Comparison of ENCODE assay signal across 25 cellular contexts in the genomic region with DNA sequence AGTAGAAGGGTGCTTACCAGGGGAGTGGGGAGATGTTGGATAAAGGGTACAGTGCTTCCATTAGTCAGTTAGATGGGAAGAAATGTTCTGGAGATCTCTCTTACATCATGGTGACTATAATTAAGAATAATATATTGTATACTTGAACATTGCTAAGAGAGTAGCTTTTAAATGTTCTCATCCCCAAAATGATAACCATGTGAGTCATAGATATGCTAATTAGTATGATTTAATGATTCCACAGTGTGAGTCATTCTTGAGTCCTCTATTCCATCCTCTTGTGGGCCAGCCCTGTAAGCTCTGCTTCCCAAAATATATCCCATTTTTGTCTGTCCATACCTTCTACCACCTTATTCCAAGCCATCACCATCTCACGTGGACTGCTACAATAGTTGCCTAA.
DNase-seq lines count a peak whose midpoint lies in the region; ATAC-seq, FAIRE-seq and TF ChIP-seq lines count a peak whose summit lies in the region.
"Had no signal": no experiment of that assay in that cellular context is flagged by ENCODE, and none has a peak within 500 bp of the region (broad histone marks: within the 10 kb centered on the region; RNA-seq: fewer than 3 reads in every experiment).

No MANE protein-coding gene starts in this region.

- no peak overlapping the region for H3K23ac ChIP-seq in mesenchymal stem cell (ENCODE audit: low read length in 2 of 2)

- TF ChIP-seq CTCF in BJ (IDR thresholded peaks at IDR 0.05; ENCODE audit: insufficient read depth, low read depth, low read length) (no peak), KMS-11 (conservative IDR thresholded peaks at IDR 0.05; ENCODE audit: low read depth, low read length) (no peak), bronchial epithelial cell (IDR thresholded peaks at IDR 0.05; ENCODE audit: insufficient read depth, low read length, severe bottlenecking) (no peak)

- H3K18ac ChIP-seq in mesenchymal stem cell (ENCODE audit: low read depth in 1 of 2, low read length in 2 of 2): no peak overlapping the region

- H4K8ac ChIP-seq in mesenchymal stem cell (ENCODE audit: low read length): no peak overlapping the region

- H2BK120ac ChIP-seq in mesenchymal stem cell (ENCODE audit: low read depth, low read length): no peak overlapping the region

- H3K27ac ChIP-seq in KMS-11 (no peak overlapping the region), mesenchymal stem cell (ENCODE audit: low read length, poor library complexity, severe bottlenecking) (no peak overlapping the region)
- H3K27ac ChIP-seq: SJSA1, WERI-Rb-1 had no signal

- 97% methylated on average over 1 of the region's 1 CpG for WGBS in mesenchymal stem cell

- H2BK15ac ChIP-seq in mesenchymal stem cell (ENCODE audit: low read depth, poor library complexity, severe bottlenecking): no peak overlapping the region

- ATAC-seq in HG02759 (IDR thresholded peaks at IDR 0.05; ENCODE audit: unreplicated experiment) (no peak), HG02981 (IDR thresholded peaks at IDR 0.05; ENCODE audit: unreplicated experiment) (no peak)
- ATAC-seq: K562; mucosa of descending colon; sciatic nerve; stimulated activated memory B cell treated with anti-CD40 and anti-IgM and Interleukin-4, amounts not matched to agents 10 μg/mL and 1 μg/mL and 100 μg/mL, for 72 hours had no signal

- H2AFZ ChIP-seq in KMS-11 (ENCODE audit: low read depth): 0 out of 2 replicates have a peak overlapping the region, but pooled peaks have one; percentile 53
- no peak overlapping the region for H2AFZ ChIP-seq in mesenchymal stem cell (ENCODE audit: low read depth, low read length)

- POLR2A ChIA-PET in BJ (lab: Charles Lee): no interaction called here

- H3K4me2 ChIP-seq in KMS-11 (peak overlapping the region; percentile 26; the same call in 1 of the 2 replicates), mesenchymal stem cell (ENCODE audit: low read length, poor library complexity, severe bottlenecking) (no peak overlapping the region)

- H4K91ac ChIP-seq in mesenchymal stem cell (ENCODE audit: low read length): no peak overlapping the region

- no peak overlapping the region for H2BK5ac ChIP-seq in mesenchymal stem cell (ENCODE audit: low read depth, low read length, poor library complexity, severe bottlenecking)

- no peak overlapping the region for H3K9ac ChIP-seq in KMS-11
- no peak overlapping the region for H3K9ac ChIP-seq in mesenchymal stem cell (ENCODE audit: low read length)

- H3K36me3 ChIP-seq in BJ (ENCODE audit: control insufficient read depth, insufficient read depth, low read length) (no peaks in the 10 kb centered on the region), KMS-11 (ENCODE audit: insufficient read depth) (no peaks in the 10 kb centered on the region), bronchial epithelial cell (ENCODE audit: control insufficient read depth, insufficient read depth, low read length) (no peaks in the 10 kb centered on the region), mesenchymal stem cell (ENCODE audit: control insufficient read depth in 1 of 2, insufficient read depth in 2 of 2, low read depth in 1 of 2, low read length in 2 of 2) (no peaks in the 10 kb centered on the region)
- H3K36me3 ChIP-seq: SJSA1, WERI-Rb-1 had no signal

- H2BK12ac ChIP-seq in mesenchymal stem cell (ENCODE audit: low read length in 2 of 2): no peak overlapping the region

- no peaks in the 10 kb centered on the region for H4K20me1 ChIP-seq in KMS-11 (ENCODE audit: insufficient read depth)

- H3K4me3 ChIP-seq in BJ (ENCODE audit: low read depth, low read length) (no peak overlapping the region), KMS-11 (IDR thresholded peaks at IDR 0.05; ENCODE audit: insufficient read depth, low read depth, low read length) (no peak overlapping the region), bronchial epithelial cell (ENCODE audit: low read depth, low read length) (no peak overlapping the region), mesenchymal stem cell (ENCODE audit: insufficient read depth in 1 of 2, low read depth in 1 of 2, low read length in 2 of 2) (no peak overlapping the region)
- H3K4me3 ChIP-seq: K562, mucosa of descending colon, SJSA1 had no signal

- CTCF ChIA-PET in BJ (lab: Yijun Ruan, JAX): interaction anchor here (0.7 kb wide), 1 partner anchor 9 kb away, joined by 3 read pairs; no protein-coding TSS in a partner anchor

- H3K27me3 ChIP-seq in BJ (ENCODE audit: control insufficient read depth, insufficient read depth, low read length) (no peaks in the 10 kb centered on the region), KMS-11 (ENCODE audit: insufficient read depth, low read depth) (no peaks in the 10 kb centered on the region), bronchial epithelial cell (ENCODE audit: control insufficient read depth, insufficient read depth, low read length) (no peaks in the 10 kb centered on the region), mesenchymal stem cell (ENCODE audit: control insufficient read depth in 1 of 2, insufficient read depth in 1 of 2, low read length in 2 of 2) (no peaks in the 10 kb centered on the region)
- H3K27me3 ChIP-seq: SJSA1 had no signal

- no peak overlapping the region for H2AK5ac ChIP-seq in mesenchymal stem cell (ENCODE audit: low read length, severe bottlenecking)

- H3K9me3 ChIP-seq in mesenchymal stem cell (ENCODE audit: control insufficient read depth, low read length): no peaks in the 10 kb centered on the region
- H3K9me3 ChIP-seq: mucosa of descending colon, SJSA1 had no signal

- no peak overlapping the region for H3K14ac ChIP-seq in mesenchymal stem cell (ENCODE audit: low read length in 2 of 2)

- H3K4ac ChIP-seq in mesenchymal stem cell (ENCODE audit: low read depth in 1 of 2, low read length in 2 of 2): no peak overlapping the region

- H3K4me1 ChIP-seq in KMS-11 (ENCODE audit: low read depth, poor library complexity, severe bottlenecking) (peaks cover 23% of the 10 kb centered on the region), mesenchymal stem cell (ENCODE audit: control insufficient read depth, insufficient read depth, low read depth, low read length) (no peaks in the 10 kb centered on the region)
- H3K4me1 ChIP-seq: SJSA1 had no signal

- H3K79me2 ChIP-seq in KMS-11 (ENCODE audit: insufficient read depth, low read depth): no peaks in the 10 kb centered on the region

- DNase-seq in BJ (ENCODE audit: low read depth) (peak; percentile 34), bronchial epithelial cell (ENCODE audit: low read depth) (peak; percentile 85), mesenchymal stem cell (peak; percentile 43)
- DNase-seq in activated T-cell treated with anti-CD3 and anti-CD28 coated beads, Interleukin-2, amount 50 U/mL, for 1 hour: no peak
- no peak for DNase-seq in activated CD4-positive, alpha-beta T cell treated with anti-CD3 and anti-CD28 coated beads for 1 hour
- DNase-seq: activated gamma-delta T cell; amygdala; cerebellar nuclear complex; COR-L47; effector CD8-positive, alpha-beta T cell; immature natural killer cell; mucosa of descending colon; NCI-H187; NCI-H774; posterior cingulate gyrus; T-helper 2 cell; WERI-Rb-1 had no signal

- no peak for FAIRE-seq in bronchial epithelial cell (lab: Jason Lieb, UNC)
- FAIRE-seq: GM18507, K562 had no signal

- H3K79me1 ChIP-seq in mesenchymal stem cell (replicated peaks; ENCODE audit: low read length, poor library complexity, severe bottlenecking): no peaks in the 10 kb centered on the region

Comparison
In these comparisons a context has a peak if more than half of its experiments do, and no peak if none do; other contexts are left out.
1. DNase-seq: peak in BJ (single experiment), bronchial epithelial cell (single experiment) and mesenchymal stem cell (single experiment); none in activated T-cell treated with anti-CD3 and anti-CD28 coated beads, Interleukin-2, amount 50 U/mL, for 1 hour (single experiment) and activated CD4-positive, alpha-beta T cell treated with anti-CD3 and anti-CD28 coated beads for 1 hour (single experiment).